20 cellular contexts compared by ENCODE assay signal in genomic region chr11:88501535-88501934, GRCh38.
DNase-seq lines count a peak whose midpoint lies in the region; ATAC-seq and TF ChIP-seq lines count a peak whose summit lies in the region.
"Had no signal": no experiment of that assay in that cellular context is flagged by ENCODE, and none has a peak within 500 bp of the region (broad histone marks: within the 10 kb centered on the region; RNA-seq: fewer than 3 reads in every experiment).

No MANE protein-coding gene starts in this region.

- 55 to 62% methylated on average over 2 of the region's 2 CpGs for WGBS in lower leg skin, 2 donors

- H3K4me3 ChIP-seq in ACC112 (ENCODE audit: low read depth, low read length) (no peak overlapping the region), PC-3 (ENCODE audit: low read length) (no peak overlapping the region), fibroblast of mammary gland (ENCODE audit: control insufficient read depth, low read depth, low read length) (no peak overlapping the region), lower leg skin (ENCODE audit: low read depth, poor library complexity, severe bottlenecking) (no peak overlapping the region)
- H3K4me3 ChIP-seq: HAP-1 had no signal

- no TSS peak for BruUV-seq in PC-3 (replicated peaks; lab: Mats Ljungman, UMichigan)

- no peaks in the 10 kb centered on the region for H3K9me3 ChIP-seq in PC-3 (ENCODE audit: low read length)
- H3K9me3 ChIP-seq: HAP-1 had no signal

- H2AFZ ChIP-seq in ACC112 (ENCODE audit: low read length, unreplicated experiment) (peak overlapping the region; percentile 53), PC-3 (ENCODE audit: low read length) (peak overlapping the region; percentile 3; the same call in 1 of the 2 replicates)

- no peak overlapping the region for H3K4me2 ChIP-seq in PC-3 (ENCODE audit: low read length)

- no peaks in the 10 kb centered on the region for H3K79me2 ChIP-seq in ACC112 (ENCODE audit: control insufficient read depth, insufficient read depth, low read length, unreplicated experiment)
- no peaks in the 10 kb centered on the region for H3K79me2 ChIP-seq in PC-3 (ENCODE audit: low read length)

- no peak for DNase-seq in PC-3
- DNase-seq in fibroblast of mammary gland (ENCODE audit: low read depth): peak; percentile 9
- peak; percentile 27 for DNase-seq in iris pigment epithelial cell (ENCODE audit: low read depth)
- DNase-seq in stimulated activated CD4-positive, alpha-beta T cell treated with anti-CD3 and anti-CD28 coated beads, Interleukin-12 subunit alpha, Interleukin-12 subunit beta, amount 100 ng/mL, for 4 hours: no peak
- DNase-seq in lower leg skin (ENCODE audit: low spot score in 2 of 2): no peak
- DNase-seq in midbrain (lab: John Stamatoyannopoulos, UW): no peak
- DNase-seq in activated CD4-positive, alpha-beta T cell treated with anti-CD3 and anti-CD28 coated beads for 1 hour: no peak
- DNase-seq: ACHN; C1 segment of cervical spinal cord; Calu3; CD4-positive, alpha-beta memory T cell; COR-L47; DMS53; DMS79 treated with DMSO at 0.1 percent for 48 hours; GF-D8; GOT3; HFFc6 had no signal

- H3K4me1 ChIP-seq in ACC112 (ENCODE audit: control insufficient read depth, insufficient read depth, low read length, unreplicated experiment) (no peaks in the 10 kb centered on the region), PC-3 (ENCODE audit: insufficient read depth, low read length) (no peaks in the 10 kb centered on the region)
- H3K4me1 ChIP-seq: HAP-1 had no signal

- no peaks in the 10 kb centered on the region for H3F3A ChIP-seq in PC-3 (ENCODE audit: low read length, unreplicated experiment)

- no peaks in the 10 kb centered on the region for H3K9me2 ChIP-seq in PC-3 (replicated peaks; ENCODE audit: low read length)

- ATAC-seq in PC-3: no peak

- POLR2A ChIA-PET in PC-3 (lab: Charles Lee; ENCODE audit: unreplicated experiment): no interaction called here

- TF ChIP-seq POLR2A in lower leg skin (IDR thresholded peaks at IDR 0.05): no peak

- no peaks in the 10 kb centered on the region; the same call in 1 of the 2 replicates for H3K36me3 ChIP-seq in ACC112 (ENCODE audit: insufficient read depth, low read length)
- no peaks in the 10 kb centered on the region for H3K36me3 ChIP-seq in PC-3 (ENCODE audit: low read depth, low read length)
- H3K36me3 ChIP-seq: HAP-1 had no signal

- intact Hi-C loops in PC-3 (cut with micrococcal nuclease) (no loop called here), lower leg skin (cut with DNase I; ENCODE audit: low total_unique reads) (no loop called here)

- H4K20me1 ChIP-seq in PC-3 (ENCODE audit: low read length): no peaks in the 10 kb centered on the region

- CTCF ChIA-PET in PC-3 (lab: Charles Lee): no interaction called here

- no peak overlapping the region for H3K9ac ChIP-seq in PC-3 (ENCODE audit: low read length)

- H3K27ac ChIP-seq in ACC112 (ENCODE audit: low read depth, low read length) (no peak overlapping the region), PC-3 (ENCODE audit: low read length) (no peak overlapping the region)
- H3K27ac ChIP-seq: 22Rv1 had no signal

- H3K27me3 ChIP-seq in ACC112 (ENCODE audit: insufficient read depth, low read length) (no peaks in the 10 kb centered on the region), PC-3 (ENCODE audit: low read length) (no peaks in the 10 kb centered on the region)

- TF ChIP-seq CTCF in PC-3 (conservative IDR thresholded peaks at IDR 0.05; ENCODE audit: low read depth, low read length): no peak
- TF ChIP-seq CTCF in fibroblast of mammary gland (conservative IDR thresholded peaks at IDR 0.05; ENCODE audit: control insufficient read depth, insufficient read depth, low read depth, low read length): no peak
- no peak for TF ChIP-seq CTCF in lower leg skin (IDR thresholded peaks at IDR 0.05)

Comparison
In these comparisons a context has a peak if more than half of its experiments do, and no peak if none do; other contexts are left out.
1. DNase-seq: peak in fibroblast of mammary gland (single experiment) and iris pigment epithelial cell (single experiment); none in PC-3 (single experiment), stimulated activated CD4-positive, alpha-beta T cell treated with anti-CD3 and anti-CD28 coated beads, Interleukin-12 subunit alpha, Interleukin-12 subunit beta, amount 100 ng/mL, for 4 hours (single experiment), lower leg skin (0 of 2), midbrain (single experiment) and activated CD4-positive, alpha-beta T cell treated with anti-CD3 and anti-CD28 coated beads for 1 hour (single experiment).